Comparison of ENCODE assay signal across 8 cellular contexts in the genomic region with DNA sequence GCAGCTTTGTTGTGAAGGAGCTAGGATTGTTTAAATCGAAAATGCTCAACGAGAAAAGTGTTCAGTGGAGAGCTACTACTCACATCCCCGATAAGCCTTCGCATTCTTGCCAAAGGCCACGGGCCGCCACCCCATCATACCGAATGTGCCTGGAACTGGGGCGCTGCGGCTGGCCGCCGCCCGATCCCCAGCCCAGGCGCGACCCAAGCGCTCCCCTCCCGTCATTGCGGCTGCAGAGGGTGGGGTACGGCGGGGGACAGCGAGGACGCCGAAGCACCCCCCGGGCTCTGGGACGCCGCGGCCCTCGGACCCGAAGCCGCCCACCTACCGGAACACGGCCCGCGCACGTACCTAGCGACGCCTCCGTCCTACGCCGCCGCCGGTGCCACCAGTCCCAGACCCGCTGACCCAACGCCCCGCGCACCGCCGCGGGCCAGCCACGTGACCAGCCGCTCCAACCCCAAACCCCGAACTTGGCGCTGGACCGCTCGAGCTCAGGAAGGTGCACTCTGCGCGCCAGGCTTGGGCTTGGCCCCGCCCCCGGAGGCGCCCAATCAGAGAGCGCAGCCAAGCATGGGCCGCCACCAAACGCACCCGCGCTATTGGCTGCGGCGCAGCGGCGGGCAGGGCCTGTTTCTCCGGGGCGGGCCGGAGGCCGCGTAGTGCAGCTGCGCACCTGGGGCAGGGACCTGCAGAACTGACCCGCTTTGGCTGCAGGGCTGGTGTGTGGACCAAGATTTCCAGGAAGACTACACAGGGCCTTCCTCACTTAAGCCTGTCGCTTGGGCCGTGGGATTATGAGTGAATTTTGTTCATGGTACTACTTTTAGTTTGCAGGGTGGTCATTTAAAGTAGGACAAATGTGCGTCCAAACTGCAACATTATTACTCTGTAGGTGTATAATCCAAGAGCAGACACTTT. TPM values are rescaled to one million over a fixed set of nuclear protein-coding genes. Genes with fewer than 3 reads are reported as not detected.
A peak's percentile ranks its signal among the peaks of the same experiment; 100 is the strongest.
DNase-seq lines count a peak whose midpoint lies in the region; ATAC-seq and TF ChIP-seq lines count a peak whose summit lies in the region.

TSS of gene SHMT1 (minus strand) at position 530 of the 921 bp plus-strand sequence. CDS start 7,569 bp downstream, outside the sequence.

- no peak for TF ChIP-seq CTCF in right lobe of liver (IDR thresholded peaks at IDR 0.05)

- H3K4me3 ChIP-seq in CD4-positive, CD25-positive, alpha-beta regulatory T cell (ENCODE audit: low read depth, low read length) = peak within 1 kb of the TSS; percentile 82
- H3K4me3 ChIP-seq in right lobe of liver = peak within 1 kb of the TSS; percentile 87 to 98 (median 90)

- H3K4me3 Mint-ChIP-seq in CD4-positive, CD25-positive, alpha-beta regulatory T cell = peak within 1 kb of the TSS; percentile 87 to 97 (median 92)
- peak within 1 kb of the TSS; percentile 88 for H3K4me3 Mint-ChIP-seq in activated CD4-positive, alpha-beta memory T cell treated with anti-CD3 and anti-CD28 coated beads for 36 hours

- peak; percentile 88 to 95 (median 90) for DNase-seq in CD4-positive, CD25-positive, alpha-beta regulatory T cell
- peak; percentile 98 for DNase-seq in NCI-H82 (lab: John Stamatoyannopoulos, UW)
- DNase-seq in activated CD4-positive, alpha-beta memory T cell treated with anti-CD3 and anti-CD28 coated beads for 36 hours = peak; percentile 95
- DNase-seq in dermis microvascular lymphatic vessel endothelial cell (ENCODE audit: low read depth in 2 of 2) = peak; percentile 67 to 91
- DNase-seq in right lobe of liver = peak; percentile 97 to 99 (median 99)
- DNase-seq in stimulated activated CD4-positive, alpha-beta T cell treated with anti-CD3 and anti-CD28 coated beads, Interleukin-4, amount 100 ng/mL, for 24 hours = peak; percentile 91

- ATAC-seq in CD4-positive, CD25-positive, alpha-beta regulatory T cell (ENCODE audit: low read depth in 2 of 2) = peak; percentile 100
- ATAC-seq in GM19395 (IDR thresholded peaks at IDR 0.05; ENCODE audit: unreplicated experiment) (peak; percentile 96), HG03558 (IDR thresholded peaks at IDR 0.05; ENCODE audit: extremely low read depth, unreplicated experiment) (peak; percentile 90), right lobe of liver (peak; percentile 87 to 96 (median 91))

- no peaks in the 10 kb centered on the region for H3K27me3 ChIP-seq in CD4-positive, CD25-positive, alpha-beta regulatory T cell (ENCODE audit: control insufficient read depth, insufficient read depth, low read length)
- H3K27me3 ChIP-seq in right lobe of liver = no peaks in the 10 kb centered on the region

- POLR2A ChIA-PET in activated CD4-positive, alpha-beta memory T cell treated with anti-CD3 and anti-CD28 coated beads for 36 hours (lab: Charles Lee) = no interaction called here

- H3K27me3 Mint-ChIP-seq in CD4-positive, CD25-positive, alpha-beta regulatory T cell = no peaks in the 10 kb centered on the region
- H3K27me3 Mint-ChIP-seq in activated CD4-positive, alpha-beta memory T cell treated with anti-CD3 and anti-CD28 coated beads for 36 hours = no peaks in the 10 kb centered on the region

- CTCF ChIA-PET in activated CD4-positive, alpha-beta memory T cell treated with anti-CD3 and anti-CD28 coated beads for 36 hours (lab: Charles Lee) = interaction anchor here (0.7 to 1.2 kb wide), 3 partner anchors 105 to 146 kb away, joined by 3 to 4 read pairs (median 3); partner anchors contain the start of gene FLII

- peak within 1 kb of the TSS; percentile 43 to 95 (median 86) for H3K27ac Mint-ChIP-seq in CD4-positive, CD25-positive, alpha-beta regulatory T cell
- H3K27ac Mint-ChIP-seq in activated CD4-positive, alpha-beta memory T cell treated with anti-CD3 and anti-CD28 coated beads for 36 hours = peak within 1 kb of the TSS; percentile 81

- H3K4me1 Mint-ChIP-seq in CD4-positive, CD25-positive, alpha-beta regulatory T cell = peaks cover 0 to 23% (median 12%) of the 10 kb centered on the region in 4 donors
- peaks cover 15% of the 10 kb centered on the region for H3K4me1 Mint-ChIP-seq in activated CD4-positive, alpha-beta memory T cell treated with anti-CD3 and anti-CD28 coated beads for 36 hours (ENCODE audit: low read depth)

- H3K36me3 Mint-ChIP-seq in CD4-positive, CD25-positive, alpha-beta regulatory T cell = no peaks in the 10 kb centered on the region
- peaks cover 4% of the 10 kb centered on the region for H3K36me3 Mint-ChIP-seq in activated CD4-positive, alpha-beta memory T cell treated with anti-CD3 and anti-CD28 coated beads for 36 hours

- H3K9me3 Mint-ChIP-seq in CD4-positive, CD25-positive, alpha-beta regulatory T cell = no peaks in the 10 kb centered on the region
- H3K9me3 Mint-ChIP-seq in activated CD4-positive, alpha-beta memory T cell treated with anti-CD3 and anti-CD28 coated beads for 36 hours = no peaks in the 10 kb centered on the region

- intact Hi-C loops in activated CD4-positive, alpha-beta memory T cell treated with anti-CD3 and anti-CD28 coated beads for 36 hours (cut with micrococcal nuclease) = loop anchor here (1.0 kb wide), 1 partner anchor 48 kb away; the partner anchor contains the start of gene SMCR8
- intact Hi-C loops in right lobe of liver (cut with DNase I) = no loop called here

- H3K9me3 ChIP-seq in CD4-positive, CD25-positive, alpha-beta regulatory T cell (ENCODE audit: control insufficient read depth in 2 of 2, low read length in 2 of 2) = no peaks in the 10 kb centered on the region
- no peaks in the 10 kb centered on the region for H3K9me3 ChIP-seq in right lobe of liver

- under 1% methylated on average over 20 of the region's 78 CpGs for WGBS in right lobe of liver (ENCODE audit: insufficient coverage, low coverage, low lambda C conversion rate, missing lambda C conversion rate)

- TF ChIP-seq POLR2A in right lobe of liver (IDR thresholded peaks at IDR 0.05) = peak; percentile 95

- peak within 1 kb of the TSS; percentile 63 for H3K27ac ChIP-seq in CD4-positive, CD25-positive, alpha-beta regulatory T cell (ENCODE audit: insufficient read depth, low read length, poor library complexity, severe bottlenecking)
- H3K27ac ChIP-seq in right lobe of liver = peak within 1 kb of the TSS; percentile 89 to 100 (median 100)

- H3K36me3 ChIP-seq in CD4-positive, CD25-positive, alpha-beta regulatory T cell (ENCODE audit: control insufficient read depth, insufficient read depth, low read length) = no peaks in the 10 kb centered on the region
- H3K36me3 ChIP-seq in right lobe of liver = peaks cover 0 to 19% (median 5%) of the 10 kb centered on the region in 4 donors

- H3K4me1 ChIP-seq in CD4-positive, CD25-positive, alpha-beta regulatory T cell (ENCODE audit: control insufficient read depth, insufficient read depth, low read length, poor library complexity, severe bottlenecking) = peaks cover 17% of the 10 kb centered on the region
- H3K4me1 ChIP-seq in right lobe of liver = peaks cover 0 to 27% (median 11%) of the 10 kb centered on the region in 4 donors

RNA-seq across cellular contexts. Expression of gene SHMT1, which starts in this region (rescaled TPM):
- total RNA-seq in CD4-positive, CD25-positive, alpha-beta regulatory T cell = 19.0 TPM
- 10 to 100 TPM; 31.5 to 44.7 (median 35.9) TPM for polyA plus RNA-seq in CD4-positive, CD25-positive, alpha-beta regulatory T cell
- total RNA-seq in activated CD4-positive, alpha-beta memory T cell treated with anti-CD3 and anti-CD28 coated beads for 36 hours = 10 to 100 TPM; 49.2 to 49.9 TPM
- total RNA-seq in dermis microvascular lymphatic vessel endothelial cell (11.0 and 16.7 TPM in 2 replicates), right lobe of liver (100 to 1,000 TPM; 208 to 457 (median 284) TPM)

Comparison
In these comparisons a context has a peak if more than half of its experiments do, and no peak if none do; other contexts are left out.
1. Peak in every context shown above with its lines: DNase-seq, ATAC-seq, H3K4me3 ChIP-seq and H3K27ac ChIP-seq.
2. RNA of gene SHMT1 (total RNA-seq): 208 to 457 TPM in right lobe of liver; 49.2 to 49.9 TPM in activated CD4-positive, alpha-beta memory T cell treated with anti-CD3 and anti-CD28 coated beads for 36 hours, 19.0 TPM in CD4-positive, CD25-positive, alpha-beta regulatory T cell (single experiment) and 11.0 to 16.7 TPM in dermis microvascular lymphatic vessel endothelial cell; every median in the first group is over 4 times any median in the second.